ENCODE assay signal across 33 cellular contexts in the genomic region with DNA sequence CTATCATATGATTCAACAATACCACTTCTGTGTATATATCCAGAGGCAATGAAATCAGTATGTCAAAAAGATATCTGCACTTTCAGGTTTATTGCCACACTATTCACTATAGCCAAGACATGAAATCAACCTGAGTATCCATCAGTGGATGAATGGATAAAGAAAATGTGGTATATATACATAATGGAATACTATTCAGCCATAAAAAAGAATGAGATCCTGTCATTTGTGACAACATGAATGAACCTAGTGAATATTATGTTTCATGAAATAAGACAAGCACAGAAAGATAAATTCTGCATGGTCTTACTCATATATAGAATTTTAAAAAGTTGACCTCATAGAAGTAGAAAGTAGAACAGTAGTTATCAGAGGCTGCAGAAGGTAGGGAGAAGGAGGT.
A peak's percentile ranks its signal among the peaks of the same experiment; 100 is the strongest.
DNase-seq lines count a peak whose midpoint lies in the region; ATAC-seq, FAIRE-seq and TF ChIP-seq lines count a peak whose summit lies in the region.
"Had no signal": no experiment of that assay in that cellular context is flagged by ENCODE, and none has a peak within 500 bp of the region (broad histone marks: within the 10 kb centered on the region; RNA-seq: fewer than 3 reads in every experiment).

No MANE protein-coding gene starts in this region.

- DNase-seq in SK-N-SH (no peak), K562 (ENCODE audit: extremely low read depth in 1 of 4, low spot score in 3 of 4) (no peak)
- no peak for DNase-seq in activated CD4-positive, alpha-beta T cell treated with anti-CD3 and anti-CD28 coated beads for 4 hours
- DNase-seq: 8988T; ACHN; AML-193; BE2C; C1 segment of cervical spinal cord; Caco-2; Calu3; CD4-positive, alpha-beta memory T cell; CD4-positive, alpha-beta T cell; CD4-positive, CD25-positive, alpha-beta regulatory T cell; CD8-positive, alpha-beta memory T cell; CD8-positive, alpha-beta T cell; COR-L47; DMS 273 treated with DMSO at 0.1 percent for 48 hours; DMS153; DMS53; DMS79; DMS79 treated with DMSO at 0.1 percent for 48 hours; DND-41; EL had no signal

- H3K9me3 ChIP-seq in SK-N-SH = no peaks in the 10 kb centered on the region
- H3K9me3 ChIP-seq in HEK293 (ENCODE audit: control insufficient read depth, insufficient read depth, low read depth, low read length) = no peaks in the 10 kb centered on the region
- no peaks in the 10 kb centered on the region for H3K9me3 ChIP-seq in K562 (replicated peaks; ENCODE audit: control insufficient read depth, insufficient read depth, low read depth, low read length)
- H3K9me3 ChIP-seq: A549, BE2C had no signal

- POLR2A ChIA-PET in SK-N-SH (lab: Yijun Ruan, JAX) (no interaction called here), HEK293 (lab: Yijun Ruan, JAX) (no interaction called here), K562 (lab: Yijun Ruan, JAX) (no interaction called here)

- no peak for TF ChIP-seq POLR2A in K562 (conservative IDR thresholded peaks at IDR 0.05)

- in situ Hi-C loops in K562 (cut with MboI) = no loop called here

- TF ChIP-seq CTCF in SK-N-SH (IDR thresholded peaks at IDR 0.05) (no peak), HEK293 (tag by site-specific recombination; IDR thresholded peaks at IDR 0.05) (no peak), K562 (IDR thresholded peaks at IDR 0.05 in 2 of 3, conservative IDR thresholded peaks at IDR 0.05 in 1 of 3; ENCODE audit: insufficient read depth in 2 of 3, low read depth in 1 of 3, low read length in 3 of 3) (no peak)

- no peaks in the 10 kb centered on the region for H3K9me2 ChIP-seq in SK-N-SH

- ATAC-seq in SK-N-SH treated with all-trans-retinoic acid at 6 μM for 48 hours (no peak), K562 (no peak), HG02870 (IDR thresholded peaks at IDR 0.05; ENCODE audit: unreplicated experiment) (no peak)
- ATAC-seq: A549; CD8-positive, alpha-beta T cell had no signal

- TF ChIP-seq EP300 in SK-N-SH (IDR thresholded peaks at IDR 0.05; ENCODE audit: borderline replicate concordance in 1 of 2, low read depth in 1 of 2, low read length in 1 of 2) = no peak
- TF ChIP-seq EP300 in K562 (IDR thresholded peaks at IDR 0.05; ENCODE audit: low read length) = no peak

- H3K27ac ChIP-seq in SK-N-SH (ENCODE audit: low read depth in 2 of 2, low read length in 1 of 2) (no peak overlapping the region), HEK293 (ENCODE audit: extremely low read depth, low read depth, low read length) (no peak overlapping the region), K562 (ENCODE audit: extremely low read depth, low read depth, low read length) (no peak overlapping the region)
- H3K27ac ChIP-seq: 22Rv1; A549; BLaER1; BLaER1 treated with 17β-estradiol and CSF1 and Interleukin-3, amounts not matched to agents 10 nM and 100 nM; C4-2B had no signal

- no TSS peak for BruUV-seq in K562 (replicated peaks; lab: Mats Ljungman, UMichigan)

- H3K4me1 ChIP-seq in SK-N-SH (ENCODE audit: control insufficient read depth in 1 of 2, insufficient read depth in 2 of 2, low read depth in 1 of 2, low read length in 1 of 2) (no peaks in the 10 kb centered on the region), HEK293 (ENCODE audit: control insufficient read depth, insufficient read depth, low read length) (no peaks in the 10 kb centered on the region), K562 (replicated peaks in 1 of 2; ENCODE audit: control insufficient read depth in 2 of 2, insufficient read depth in 2 of 2, low read length in 2 of 2) (no peaks in the 10 kb centered on the region)
- H3K4me1 ChIP-seq: A549, BE2C had no signal

- no peaks in the 10 kb centered on the region for H3K9me1 ChIP-seq in K562 (ENCODE audit: control insufficient read depth, insufficient read depth, low read length)

- intact Hi-C loops in K562 (cut with micrococcal nuclease) = no loop called here

- no peaks in the 10 kb centered on the region for H3K27me3 ChIP-seq in SK-N-SH (ENCODE audit: insufficient read depth)
- H3K27me3 ChIP-seq in K562 (ENCODE audit: control insufficient read depth in 2 of 2, insufficient read depth in 2 of 2, low read length in 2 of 2) = no peaks in the 10 kb centered on the region
- H3K27me3 ChIP-seq: BE2C; BLaER1; BLaER1 treated with 17β-estradiol and CSF1 and Interleukin-3, amounts not matched to agents 10 nM and 100 nM had no signal

- H3K4me2 ChIP-seq in SK-N-SH (no peak overlapping the region), K562 (ENCODE audit: insufficient read depth, low read length) (no peak overlapping the region)
- H3K4me2 ChIP-seq: A549; BLaER1; BLaER1 treated with 17β-estradiol and CSF1 and Interleukin-3, amounts not matched to agents 10 nM and 100 nM had no signal

- H4K20me1 ChIP-seq in SK-N-SH (ENCODE audit: insufficient read depth) = no peaks in the 10 kb centered on the region
- H4K20me1 ChIP-seq in K562 (replicated peaks; ENCODE audit: control insufficient read depth, insufficient read depth, low read length) = no peaks in the 10 kb centered on the region
- H4K20me1 ChIP-seq: BLaER1; BLaER1 treated with 17β-estradiol and CSF1 and Interleukin-3, amounts not matched to agents 10 nM and 100 nM had no signal

- H2AFZ ChIP-seq in SK-N-SH (ENCODE audit: low read depth) (no peak overlapping the region), K562 (ENCODE audit: low read depth, low read length) (no peak overlapping the region)

- H3K4me3 ChIP-seq in SK-N-SH (ENCODE audit: low read depth in 2 of 2, low read length in 1 of 2) = no peak overlapping the region
- H3K4me3 ChIP-seq in HEK293 (ENCODE audit: low read depth, low read length) = no peak overlapping the region
- H3K4me3 ChIP-seq in K562 = no peak overlapping the region
- H3K4me3 ChIP-seq: A549; BLaER1; BLaER1 treated with 17β-estradiol and CSF1 and Interleukin-3, amounts not matched to agents 10 nM and 100 nM had no signal

- no peak for FAIRE-seq in K562 (lab: Jason Lieb, UNC)
- FAIRE-seq: A204.1, D721Med had no signal

- TF ChIP-seq RAD21 in SK-N-SH (IDR thresholded peaks at IDR 0.05; ENCODE audit: low read length) (no peak), K562 (CRISPR knock-in tag; conservative IDR thresholded peaks at IDR 0.05 in 1 of 2, IDR thresholded peaks at IDR 0.05 in 1 of 2) (no peak)

- H3F3A ChIP-seq in SK-N-SH (replicated peaks; ENCODE audit: insufficient read depth) = no peaks in the 10 kb centered on the region

- H3K9ac ChIP-seq in SK-N-SH (no peak overlapping the region), K562 (ENCODE audit: insufficient read depth in 1 of 2, low read depth in 2 of 2, low read length in 2 of 2) (no peak overlapping the region)
- H3K9ac ChIP-seq: BLaER1; BLaER1 treated with 17β-estradiol and CSF1 and Interleukin-3, amounts not matched to agents 10 nM and 100 nM had no signal

- CTCF ChIA-PET in SK-N-SH (lab: Yijun Ruan, JAX) = no interaction called here
- CTCF ChIA-PET in HEK293 (lab: Yijun Ruan, JAX) = no interaction called here
- CTCF ChIA-PET in K562 (lab: Yijun Ruan, JAX; ENCODE audit: low intra/inter-chr PET ratio) = no interaction called here

- H3K36me3 ChIP-seq in SK-N-SH (replicated peaks in 1 of 2; ENCODE audit: control insufficient read depth in 1 of 2, insufficient read depth in 2 of 2, low read length in 1 of 2) = no peaks in the 10 kb centered on the region
- H3K36me3 ChIP-seq in HEK293 (ENCODE audit: control insufficient read depth in 2 of 2, insufficient read depth in 1 of 2, low read length in 2 of 2) = no peaks in the 10 kb centered on the region
- H3K36me3 ChIP-seq in K562 (ENCODE audit: control insufficient read depth, insufficient read depth, low read length) = no peaks in the 10 kb centered on the region
- H3K36me3 ChIP-seq: BE2C; BLaER1; BLaER1 treated with 17β-estradiol and CSF1 and Interleukin-3, amounts not matched to agents 10 nM and 100 nM had no signal

- no peaks in the 10 kb centered on the region for H3K79me2 ChIP-seq in SK-N-SH (ENCODE audit: insufficient read depth)
- H3K79me2 ChIP-seq in K562 (ENCODE audit: control insufficient read depth, insufficient read depth, low read length) = no peaks in the 10 kb centered on the region

TF ChIP-seq in SK-N-SH treated with all-trans-retinoic acid at 6 μM for 48 hours, 23 proteins besides CTCF, POLR2A, EP300 and RAD21 (continues in another document):
- TF ChIP-seq ZFP30 (CRISPR knock-in tag; IDR thresholded peaks at IDR 0.05) = no peak
- no peak for TF ChIP-seq RARB (CRISPR knock-in tag; IDR thresholded peaks at IDR 0.05)
- no peak for TF ChIP-seq PPARA (CRISPR knock-in tag; IDR thresholded peaks at IDR 0.05; ENCODE audit: borderline replicate concordance)

TF ChIP-seq in SK-N-SH, 30 proteins besides CTCF, POLR2A, EP300 and RAD21 (continues in another document):
- no peak for TF ChIP-seq RCOR1 (IDR thresholded peaks at IDR 0.05; ENCODE audit: low read length)
- no peak for TF ChIP-seq CHD2 (IDR thresholded peaks at IDR 0.05; ENCODE audit: low read length, partially characterized antibody)
- TF ChIP-seq TAF1 (IDR thresholded peaks at IDR 0.05; ENCODE audit: borderline replicate concordance, low read depth, low read length) = no peak

TF ChIP-seq in HEK293, 187 proteins besides CTCF, POLR2A, EP300 and RAD21:
- TF ChIP-seq FEZF1 (tag by site-specific recombination; IDR thresholded peaks at IDR 0.05) (no peak), ZNF146 (tag by site-specific recombination; IDR thresholded peaks at IDR 0.05) (peak; percentile 56)

TF ChIP-seq in K562, 482 proteins besides CTCF, POLR2A, EP300 and RAD21 (continues in another document):
- no peak for TF ChIP-seq GABPA (tag; conservative IDR thresholded peaks at IDR 0.05; ENCODE audit: low read depth)
- peak; percentile 59 for TF ChIP-seq RBM25 (IDR thresholded peaks at IDR 0.05; ENCODE audit: low read depth, low read length, severe bottlenecking)
- TF ChIP-seq ADNP (tag; IDR thresholded peaks at IDR 0.05) = no peak
- no peak for TF ChIP-seq IRF2 (CRISPR knock-in tag; IDR thresholded peaks at IDR 0.05)
